1 cellular context compared by ENCODE assay signal in the genomic region with DNA sequence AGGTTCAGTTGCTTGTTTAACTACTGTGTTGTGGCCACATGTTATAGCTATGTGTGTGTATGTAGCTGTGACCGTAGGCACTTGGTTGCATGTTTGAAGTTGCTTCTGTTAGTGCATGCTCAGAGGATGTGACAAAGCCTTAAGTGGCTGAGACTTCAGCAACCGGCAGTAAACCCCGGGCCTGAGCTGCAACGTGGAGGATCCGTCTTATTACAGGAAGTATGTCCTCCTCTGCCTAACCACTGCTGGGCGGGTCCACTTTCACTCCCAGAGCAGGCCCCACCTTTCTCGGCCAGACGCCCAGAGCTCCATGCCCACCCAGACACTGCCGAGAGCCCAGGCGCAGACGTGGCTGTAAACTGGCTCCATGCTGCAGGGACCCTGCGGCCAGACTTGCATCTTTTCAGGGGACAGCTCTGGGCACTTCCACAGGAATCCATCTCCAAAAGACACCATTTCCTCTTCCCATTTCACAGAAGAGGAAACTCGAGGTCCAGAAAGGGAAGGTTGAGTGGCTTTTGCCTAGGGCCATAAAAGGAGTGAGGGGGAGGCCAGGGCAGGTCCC.
TF ChIP-seq lines count a peak whose summit lies in the region.

No MANE protein-coding gene starts in this region.

TF ChIP-seq in K562, 482 proteins besides CTCF, POLR2A, EP300 and RAD21 (continued from another document and continues in another):
- TF ChIP-seq ESRRA (IDR thresholded peaks at IDR 0.05; ENCODE audit: borderline replicate concordance, low read depth) (peak; percentile 24; the same call in 1 of the 2 replicates), SRSF3 (IDR thresholded peaks at IDR 0.05; ENCODE audit: insufficient read depth, low read length) (no peak), TGIF2 (CRISPR knock-in tag; IDR thresholded peaks at IDR 0.05) (no peak), NR2C1 (IDR thresholded peaks at IDR 0.05) (no peak), NR2C1 (tag; IDR thresholded peaks at IDR 0.05) (0 out of 2 replicates have a peak, but pooled peaks have one; percentile 24), NRF1 (conservative IDR thresholded peaks at IDR 0.05 in 1 of 2, IDR thresholded peaks at IDR 0.05 in 1 of 2) (peak; percentile 19 to 52; a peak in 3 of 4 replicates), ZNF165 (CRISPR knock-in tag; IDR thresholded peaks at IDR 0.05; ENCODE audit: borderline replicate concordance) (0 out of 2 replicates have a peak, but pooled peaks have one; percentile 36), RBM15 (IDR thresholded peaks at IDR 0.05; ENCODE audit: insufficient read depth, low read length) (no peak), ZNF134 (CRISPR knock-in tag; conservative IDR thresholded peaks at IDR 0.05) (no peak), KDM5B (IDR thresholded peaks at IDR 0.05; ENCODE audit: insufficient replicate concordance, low read depth, low read length) (peak; percentile 68), KLF13 (tag; IDR thresholded peaks at IDR 0.05; ENCODE audit: borderline replicate concordance, low read depth) (no peak), ZFP1 (CRISPR knock-in tag; IDR thresholded peaks at IDR 0.05) (no peak), PHB2 (IDR thresholded peaks at IDR 0.05; ENCODE audit: low read depth) (no peak), HLTF (IDR thresholded peaks at IDR 0.05) (no peak), NFIC (IDR thresholded peaks at IDR 0.05) (peak; percentile 51), ZSCAN32 (CRISPR knock-in tag; IDR thresholded peaks at IDR 0.05) (no peak), TBL1XR1 (IDR thresholded peaks at IDR 0.05; ENCODE audit: low read length in 2 of 2) (no peak), ZNF3 (CRISPR knock-in tag; IDR thresholded peaks at IDR 0.05) (no peak)
- TF ChIP-seq, protein P1, sequence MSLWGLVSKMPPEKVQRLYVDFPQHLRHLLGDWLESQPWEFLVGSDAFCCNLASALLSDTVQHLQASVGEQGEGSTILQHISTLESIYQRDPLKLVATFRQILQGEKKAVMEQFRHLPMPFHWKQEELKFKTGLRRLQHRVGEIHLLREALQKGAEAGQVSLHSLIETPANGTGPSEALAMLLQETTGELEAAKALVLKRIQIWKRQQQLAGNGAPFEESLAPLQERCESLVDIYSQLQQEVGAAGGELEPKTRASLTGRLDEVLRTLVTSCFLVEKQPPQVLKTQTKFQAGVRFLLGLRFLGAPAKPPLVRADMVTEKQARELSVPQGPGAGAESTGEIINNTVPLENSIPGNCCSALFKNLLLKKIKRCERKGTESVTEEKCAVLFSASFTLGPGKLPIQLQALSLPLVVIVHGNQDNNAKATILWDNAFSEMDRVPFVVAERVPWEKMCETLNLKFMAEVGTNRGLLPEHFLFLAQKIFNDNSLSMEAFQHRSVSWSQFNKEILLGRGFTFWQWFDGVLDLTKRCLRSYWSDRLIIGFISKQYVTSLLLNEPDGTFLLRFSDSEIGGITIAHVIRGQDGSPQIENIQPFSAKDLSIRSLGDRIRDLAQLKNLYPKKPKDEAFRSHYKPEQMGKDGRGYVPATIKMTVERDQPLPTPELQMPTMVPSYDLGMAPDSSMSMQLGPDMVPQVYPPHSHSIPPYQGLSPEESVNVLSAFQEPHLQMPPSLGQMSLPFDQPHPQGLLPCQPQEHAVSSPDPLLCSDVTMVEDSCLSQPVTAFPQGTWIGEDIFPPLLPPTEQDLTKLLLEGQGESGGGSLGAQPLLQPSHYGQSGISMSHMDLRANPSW (CRISPR knock-in tag; IDR thresholded peaks at IDR 0.05): no peak
- TF ChIP-seq, protein P2, sequence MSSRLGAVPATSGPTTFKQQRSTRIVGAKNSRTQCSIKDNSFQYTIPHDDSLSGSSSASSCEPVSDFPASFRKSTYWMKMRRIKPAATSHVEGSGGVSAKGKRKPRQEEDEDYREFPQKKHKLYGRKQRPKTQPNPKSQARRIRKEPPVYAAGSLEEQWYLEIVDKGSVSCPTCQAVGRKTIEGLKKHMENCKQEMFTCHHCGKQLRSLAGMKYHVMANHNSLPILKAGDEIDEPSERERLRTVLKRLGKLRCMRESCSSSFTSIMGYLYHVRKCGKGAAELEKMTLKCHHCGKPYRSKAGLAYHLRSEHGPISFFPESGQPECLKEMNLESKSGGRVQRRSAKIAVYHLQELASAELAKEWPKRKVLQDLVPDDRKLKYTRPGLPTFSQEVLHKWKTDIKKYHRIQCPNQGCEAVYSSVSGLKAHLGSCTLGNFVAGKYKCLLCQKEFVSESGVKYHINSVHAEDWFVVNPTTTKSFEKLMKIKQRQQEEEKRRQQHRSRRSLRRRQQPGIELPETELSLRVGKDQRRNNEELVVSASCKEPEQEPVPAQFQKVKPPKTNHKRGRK (tag; IDR thresholded peaks at IDR 0.05): no peak
- TF ChIP-seq, protein P3, sequence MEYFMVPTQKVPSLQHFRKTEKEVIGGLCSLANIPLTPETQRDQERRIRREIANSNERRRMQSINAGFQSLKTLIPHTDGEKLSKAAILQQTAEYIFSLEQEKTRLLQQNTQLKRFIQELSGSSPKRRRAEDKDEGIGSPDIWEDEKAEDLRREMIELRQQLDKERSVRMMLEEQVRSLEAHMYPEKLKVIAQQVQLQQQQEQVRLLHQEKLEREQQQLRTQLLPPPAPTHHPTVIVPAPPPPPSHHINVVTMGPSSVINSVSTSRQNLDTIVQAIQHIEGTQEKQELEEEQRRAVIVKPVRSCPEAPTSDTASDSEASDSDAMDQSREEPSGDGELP (CRISPR knock-in tag; IDR thresholded peaks at IDR 0.05; ENCODE audit: borderline replicate concordance): peak; percentile 11; the same call in 1 of the 2 replicates
- TF ChIP-seq, protein P4, sequence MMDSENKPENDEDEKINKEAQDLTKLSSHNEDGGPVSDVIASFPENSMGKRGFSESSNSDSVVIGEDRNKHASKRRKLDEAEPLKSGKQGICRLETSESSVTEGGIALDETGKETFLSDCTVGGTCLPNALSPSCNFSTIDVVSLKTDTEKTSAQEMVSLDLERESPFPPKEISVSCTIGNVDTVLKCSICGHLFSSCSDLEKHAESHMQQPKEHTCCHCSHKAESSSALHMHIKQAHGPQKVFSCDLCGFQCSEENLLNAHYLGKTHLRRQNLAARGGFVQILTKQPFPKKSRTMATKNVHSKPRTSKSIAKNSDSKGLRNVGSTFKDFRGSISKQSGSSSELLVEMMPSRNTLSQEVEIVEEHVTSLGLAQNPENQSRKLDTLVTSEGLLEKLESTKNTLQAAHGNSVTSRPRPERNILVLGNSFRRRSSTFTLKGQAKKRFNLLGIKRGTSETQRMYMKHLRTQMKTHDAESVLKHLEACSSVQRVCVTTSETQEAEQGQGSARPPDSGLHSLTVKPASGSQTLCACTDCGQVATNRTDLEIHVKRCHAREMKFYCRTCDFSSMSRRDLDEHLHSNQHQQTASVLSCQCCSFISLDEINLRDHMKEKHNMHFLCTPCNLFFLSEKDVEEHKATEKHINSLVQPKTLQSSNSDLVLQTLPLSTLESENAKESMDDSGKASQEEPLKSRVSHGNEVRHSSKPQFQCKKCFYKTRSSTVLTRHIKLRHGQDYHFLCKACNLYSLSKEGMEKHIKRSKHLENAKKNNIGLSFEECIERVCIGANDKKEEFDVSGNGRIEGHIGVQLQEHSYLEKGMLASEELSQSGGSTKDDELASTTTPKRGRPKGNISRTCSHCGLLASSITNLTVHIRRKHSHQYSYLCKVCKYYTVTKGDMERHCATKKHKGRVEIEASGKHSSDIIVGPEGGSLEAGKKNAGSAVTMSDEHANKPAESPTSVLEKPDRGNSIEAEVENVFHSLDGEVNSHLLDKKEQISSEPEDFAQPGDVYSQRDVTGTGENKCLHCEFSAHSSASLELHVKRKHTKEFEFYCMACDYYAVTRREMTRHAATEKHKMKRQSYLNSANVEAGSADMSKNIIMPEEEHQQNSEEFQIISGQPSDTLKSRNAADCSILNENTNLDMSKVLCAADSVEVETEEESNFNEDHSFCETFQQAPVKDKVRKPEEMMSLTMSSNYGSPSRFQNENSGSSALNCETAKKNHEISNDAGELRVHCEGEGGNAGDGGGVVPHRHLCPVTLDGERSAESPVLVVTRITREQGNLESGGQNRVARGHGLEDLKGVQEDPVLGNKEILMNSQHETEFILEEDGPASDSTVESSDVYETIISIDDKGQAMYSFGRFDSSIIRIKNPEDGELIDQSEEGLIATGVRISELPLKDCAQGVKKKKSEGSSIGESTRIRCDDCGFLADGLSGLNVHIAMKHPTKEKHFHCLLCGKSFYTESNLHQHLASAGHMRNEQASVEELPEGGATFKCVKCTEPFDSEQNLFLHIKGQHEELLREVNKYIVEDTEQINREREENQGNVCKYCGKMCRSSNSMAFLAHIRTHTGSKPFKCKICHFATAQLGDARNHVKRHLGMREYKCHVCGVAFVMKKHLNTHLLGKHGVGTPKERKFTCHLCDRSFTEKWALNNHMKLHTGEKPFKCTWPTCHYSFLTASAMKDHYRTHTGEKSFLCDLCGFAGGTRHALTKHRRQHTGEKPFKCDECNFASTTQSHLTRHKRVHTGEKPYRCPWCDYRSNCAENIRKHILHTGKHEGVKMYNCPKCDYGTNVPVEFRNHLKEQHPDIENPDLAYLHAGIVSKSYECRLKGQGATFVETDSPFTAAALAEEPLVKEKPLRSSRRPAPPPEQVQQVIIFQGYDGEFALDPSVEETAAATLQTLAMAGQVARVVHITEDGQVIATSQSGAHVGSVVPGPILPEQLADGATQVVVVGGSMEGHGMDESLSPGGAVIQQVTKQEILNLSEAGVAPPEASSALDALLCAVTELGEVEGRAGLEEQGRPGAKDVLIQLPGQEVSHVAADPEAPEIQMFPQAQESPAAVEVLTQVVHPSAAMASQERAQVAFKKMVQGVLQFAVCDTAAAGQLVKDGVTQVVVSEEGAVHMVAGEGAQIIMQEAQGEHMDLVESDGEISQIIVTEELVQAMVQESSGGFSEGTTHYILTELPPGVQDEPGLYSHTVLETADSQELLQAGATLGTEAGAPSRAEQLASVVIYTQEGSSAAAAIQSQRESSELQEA (IDR thresholded peaks at IDR 0.05; ENCODE audit: low read depth): no peak
- TF ChIP-seq, protein P5, sequence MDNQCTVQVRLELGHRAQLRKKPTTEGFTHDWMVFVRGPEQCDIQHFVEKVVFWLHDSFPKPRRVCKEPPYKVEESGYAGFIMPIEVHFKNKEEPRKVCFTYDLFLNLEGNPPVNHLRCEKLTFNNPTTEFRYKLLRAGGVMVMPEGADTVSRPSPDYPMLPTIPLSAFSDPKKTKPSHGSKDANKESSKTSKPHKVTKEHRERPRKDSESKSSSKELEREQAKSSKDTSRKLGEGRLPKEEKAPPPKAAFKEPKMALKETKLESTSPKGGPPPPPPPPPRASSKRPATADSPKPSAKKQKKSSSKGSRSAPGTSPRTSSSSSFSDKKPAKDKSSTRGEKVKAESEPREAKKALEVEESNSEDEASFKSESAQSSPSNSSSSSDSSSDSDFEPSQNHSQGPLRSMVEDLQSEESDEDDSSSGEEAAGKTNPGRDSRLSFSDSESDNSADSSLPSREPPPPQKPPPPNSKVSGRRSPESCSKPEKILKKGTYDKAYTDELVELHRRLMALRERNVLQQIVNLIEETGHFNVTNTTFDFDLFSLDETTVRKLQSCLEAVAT (IDR thresholded peaks at IDR 0.05): no peak
- TF ChIP-seq, protein P6, sequence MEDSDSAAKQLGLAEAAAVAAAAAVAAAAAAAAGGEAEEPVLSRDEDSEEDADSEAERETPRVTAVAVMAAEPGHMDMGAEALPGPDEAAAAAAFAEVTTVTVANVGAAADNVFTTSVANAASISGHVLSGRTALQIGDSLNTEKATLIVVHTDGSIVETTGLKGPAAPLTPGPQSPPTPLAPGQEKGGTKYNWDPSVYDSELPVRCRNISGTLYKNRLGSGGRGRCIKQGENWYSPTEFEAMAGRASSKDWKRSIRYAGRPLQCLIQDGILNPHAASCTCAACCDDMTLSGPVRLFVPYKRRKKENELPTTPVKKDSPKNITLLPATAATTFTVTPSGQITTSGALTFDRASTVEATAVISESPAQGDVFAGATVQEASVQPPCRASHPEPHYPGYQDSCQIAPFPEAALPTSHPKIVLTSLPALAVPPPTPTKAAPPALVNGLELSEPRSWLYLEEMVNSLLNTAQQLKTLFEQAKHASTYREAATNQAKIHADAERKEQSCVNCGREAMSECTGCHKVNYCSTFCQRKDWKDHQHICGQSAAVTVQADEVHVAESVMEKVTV (CRISPR knock-in tag; IDR thresholded peaks at IDR 0.05): no peak; the same call in 1 of the 2 replicates
- TF ChIP-seq, protein P7, sequence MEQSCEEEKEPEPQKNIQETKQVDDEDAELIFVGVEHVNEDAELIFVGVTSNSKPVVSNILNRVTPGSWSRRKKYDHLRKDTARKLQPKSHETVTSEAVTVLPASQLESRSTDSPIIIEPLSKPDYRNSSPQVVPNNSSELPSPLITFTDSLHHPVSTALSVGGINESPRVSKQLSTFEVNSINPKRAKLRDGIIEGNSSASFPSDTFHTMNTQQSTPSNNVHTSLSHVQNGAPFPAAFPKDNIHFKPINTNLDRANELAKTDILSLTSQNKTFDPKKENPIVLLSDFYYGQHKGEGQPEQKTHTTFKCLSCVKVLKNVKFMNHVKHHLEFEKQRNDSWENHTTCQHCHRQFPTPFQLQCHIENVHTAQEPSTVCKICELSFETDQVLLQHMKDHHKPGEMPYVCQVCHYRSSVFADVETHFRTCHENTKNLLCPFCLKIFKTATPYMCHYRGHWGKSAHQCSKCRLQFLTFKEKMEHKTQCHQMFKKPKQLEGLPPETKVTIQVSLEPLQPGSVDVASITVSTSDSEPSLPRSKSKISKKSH (CRISPR knock-in tag; IDR thresholded peaks at IDR 0.05): no peak
- TF ChIP-seq, protein P8, sequence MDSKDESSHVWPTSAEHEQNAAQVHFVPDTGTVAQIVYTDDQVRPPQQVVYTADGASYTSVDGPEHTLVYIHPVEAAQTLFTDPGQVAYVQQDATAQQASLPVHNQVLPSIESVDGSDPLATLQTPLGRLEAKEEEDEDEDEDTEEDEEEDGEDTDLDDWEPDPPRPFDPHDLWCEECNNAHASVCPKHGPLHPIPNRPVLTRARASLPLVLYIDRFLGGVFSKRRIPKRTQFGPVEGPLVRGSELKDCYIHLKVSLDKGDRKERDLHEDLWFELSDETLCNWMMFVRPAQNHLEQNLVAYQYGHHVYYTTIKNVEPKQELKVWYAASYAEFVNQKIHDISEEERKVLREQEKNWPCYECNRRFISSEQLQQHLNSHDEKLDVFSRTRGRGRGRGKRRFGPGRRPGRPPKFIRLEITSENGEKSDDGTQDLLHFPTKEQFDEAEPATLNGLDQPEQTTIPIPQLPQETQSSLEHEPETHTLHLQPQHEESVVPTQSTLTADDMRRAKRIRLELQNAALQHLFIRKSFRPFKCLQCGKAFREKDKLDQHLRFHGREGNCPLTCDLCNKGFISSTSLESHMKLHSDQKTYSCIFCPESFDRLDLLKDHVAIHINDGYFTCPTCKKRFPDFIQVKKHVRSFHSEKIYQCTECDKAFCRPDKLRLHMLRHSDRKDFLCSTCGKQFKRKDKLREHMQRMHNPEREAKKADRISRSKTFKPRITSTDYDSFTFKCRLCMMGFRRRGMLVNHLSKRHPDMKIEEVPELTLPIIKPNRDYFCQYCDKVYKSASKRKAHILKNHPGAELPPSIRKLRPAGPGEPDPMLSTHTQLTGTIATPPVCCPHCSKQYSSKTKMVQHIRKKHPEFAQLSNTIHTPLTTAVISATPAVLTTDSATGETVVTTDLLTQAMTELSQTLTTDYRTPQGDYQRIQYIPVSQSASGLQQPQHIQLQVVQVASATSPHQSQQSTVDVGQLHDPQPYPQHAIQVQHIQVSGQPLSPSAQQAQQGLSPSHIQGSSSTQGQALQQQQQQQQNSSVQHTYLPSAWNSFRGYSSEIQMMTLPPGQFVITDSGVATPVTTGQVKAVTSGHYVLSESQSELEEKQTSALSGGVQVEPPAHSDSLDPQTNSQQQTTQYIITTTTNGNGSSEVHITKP (IDR thresholded peaks at IDR 0.05; ENCODE audit: partially characterized antibody): peak; percentile 61
- TF ChIP-seq, protein P9, sequence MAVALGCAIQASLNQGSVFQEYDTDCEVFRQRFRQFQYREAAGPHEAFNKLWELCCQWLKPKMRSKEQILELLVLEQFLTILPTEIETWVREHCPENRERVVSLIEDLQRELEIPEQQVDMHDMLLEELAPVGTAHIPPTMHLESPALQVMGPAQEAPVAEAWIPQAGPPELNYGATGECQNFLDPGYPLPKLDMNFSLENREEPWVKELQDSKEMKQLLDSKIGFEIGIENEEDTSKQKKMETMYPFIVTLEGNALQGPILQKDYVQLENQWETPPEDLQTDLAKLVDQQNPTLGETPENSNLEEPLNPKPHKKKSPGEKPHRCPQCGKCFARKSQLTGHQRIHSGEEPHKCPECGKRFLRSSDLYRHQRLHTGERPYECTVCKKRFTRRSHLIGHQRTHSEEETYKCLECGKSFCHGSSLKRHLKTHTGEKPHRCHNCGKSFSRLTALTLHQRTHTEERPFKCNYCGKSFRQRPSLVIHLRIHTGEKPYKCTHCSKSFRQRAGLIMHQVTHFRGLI (CRISPR knock-in tag; IDR thresholded peaks at IDR 0.05): peak; percentile 36; the same call in 1 of the 2 replicates
